Comparison of ENCODE assay signal across 31 cellular contexts in genomic region chr2:15860051-15860663, GRCh38.
DNase-seq lines count a peak whose midpoint lies in the region; FAIRE-seq and TF ChIP-seq lines count a peak whose summit lies in the region.
"Had no signal": no experiment of that assay in that cellular context is flagged by ENCODE, and none has a peak within 500 bp of the region (broad histone marks: within the 10 kb centered on the region; RNA-seq: fewer than 3 reads in every experiment).

No MANE protein-coding gene starts in this region.

- no peak overlapping the region for H3K27ac ChIP-seq in H1 (ENCODE audit: low read depth, low read length)
- no peak overlapping the region for H3K27ac ChIP-seq in PC-9
- H3K27ac ChIP-seq: 22Rv1; A549; BLaER1; BLaER1 treated with 17β-estradiol and CSF1 and Interleukin-3, amounts not matched to agents 10 nM and 100 nM; C4-2B had no signal

- FAIRE-seq in H1 (lab: Jason Lieb, UNC), result no peak
- FAIRE-seq: A204.1, A549, D721Med had no signal

- DNase-seq in SK-N-DZ (ENCODE audit: low spot score) (peak; percentile 91), H1 (ENCODE audit: low read depth in 1 of 2, low spot score in 2 of 2) (no peak), PC-9 (no peak)
- DNase-seq in stimulated activated CD4-positive, alpha-beta T cell treated with anti-CD3 and anti-CD28 coated beads, Interleukin-15, amount 100 ng/mL, for 24 hours, result no peak
- DNase-seq: 8988T; ACHN; AML-193; BE2C; C1 segment of cervical spinal cord; Caco-2; Calu3; CD4-positive, alpha-beta memory T cell; CD4-positive, alpha-beta T cell; CD4-positive, CD25-positive, alpha-beta regulatory T cell; CD8-positive, alpha-beta memory T cell; CD8-positive, alpha-beta T cell; COR-L47; DMS 273 treated with DMSO at 0.1 percent for 48 hours; DMS153; DMS53; DMS79; DMS79 treated with DMSO at 0.1 percent for 48 hours; DND-41; EL had no signal

- no peak overlapping the region for H4K91ac ChIP-seq in H1 (replicated peaks; ENCODE audit: insufficient read length, low read length)

- H3K23ac ChIP-seq in H1 (ENCODE audit: insufficient read length), result no peak overlapping the region

- no peak overlapping the region for H3K18ac ChIP-seq in H1 (ENCODE audit: extremely low read depth, low read length)

- TF ChIP-seq CTCF in H1 (IDR thresholded peaks at IDR 0.05; ENCODE audit: control extremely low read depth in 1 of 3, insufficient read depth in 1 of 3, low read depth in 1 of 3, low read length in 3 of 3) (no peak), PC-9 (conservative IDR thresholded peaks at IDR 0.05) (no peak)

- H3K4me2 ChIP-seq in H1 (ENCODE audit: insufficient read depth in 1 of 2, low read depth in 2 of 2, low read length in 2 of 2), result no peak overlapping the region
- no peak overlapping the region for H3K4me2 ChIP-seq in PC-9
- H3K4me2 ChIP-seq: A549; BLaER1; BLaER1 treated with 17β-estradiol and CSF1 and Interleukin-3, amounts not matched to agents 10 nM and 100 nM had no signal

- no peak overlapping the region for H2BK5ac ChIP-seq in H1 (ENCODE audit: low read depth, low read length)

- POLR2A ChIA-PET in H1 (lab: Charles Lee; ENCODE audit: partially characterized antibody), result no interaction called here
- POLR2A ChIA-PET in PC-9 (lab: Charles Lee; ENCODE audit: unreplicated experiment), result no interaction called here

- H2AFZ ChIP-seq in H1 (ENCODE audit: low read length) (0 out of 2 replicates have a peak overlapping the region, but pooled peaks have one; percentile 1), PC-9 (no peak overlapping the region)

- H3K27me3 ChIP-seq in H1 (replicated peaks in 1 of 4; ENCODE audit: control insufficient read depth in 3 of 4, extremely low read depth in 1 of 4, insufficient read depth in 3 of 4, low read length in 3 of 4), result no peaks in the 10 kb centered on the region
- H3K27me3 ChIP-seq in PC-9 (ENCODE audit: insufficient read depth, low read depth), result peaks cover 17% of the 10 kb centered on the region; the same call in 1 of the 2 replicates
- H3K27me3 ChIP-seq: BE2C; BLaER1; BLaER1 treated with 17β-estradiol and CSF1 and Interleukin-3, amounts not matched to agents 10 nM and 100 nM had no signal

- intact Hi-C loops in PC-9 (cut with micrococcal nuclease; ENCODE audit: unreplicated experiment), result no loop called here

- no peaks in the 10 kb centered on the region for H3K9me2 ChIP-seq in PC-9 (ENCODE audit: insufficient read depth)

- no peak overlapping the region for H2AK5ac ChIP-seq in H1 (ENCODE audit: low read depth, low read length)

- BruUV-seq in PC-9 (replicated peaks; lab: Mats Ljungman, UMichigan), result no TSS peak

- no peaks in the 10 kb centered on the region for H3K23me2 ChIP-seq in H1 (ENCODE audit: low read depth, low read length)

- no peak overlapping the region for H2BK120ac ChIP-seq in H1 (replicated peaks; ENCODE audit: low read depth, low read length)

- H3K4me1 ChIP-seq in H1 (replicated peaks in 1 of 4; ENCODE audit: control insufficient read depth in 3 of 4, insufficient read depth in 4 of 4, low read length in 3 of 4) (peaks cover 0 to 6% (median 0%) of the 10 kb centered on the region in 4 experiments; a peak in 1 of 7 replicates), PC-9 (replicated peaks; ENCODE audit: insufficient read depth) (no peaks in the 10 kb centered on the region)
- H3K4me1 ChIP-seq: A549; BE2C; BLaER1; BLaER1 treated with 17β-estradiol and CSF1 and Interleukin-3, amounts not matched to agents 10 nM and 100 nM; Caco-2 had no signal

- no peaks in the 10 kb centered on the region for H3K36me3 ChIP-seq in H1 (ENCODE audit: control insufficient read depth in 2 of 4, insufficient read depth in 4 of 4, low read length in 3 of 4)
- no peaks in the 10 kb centered on the region for H3K36me3 ChIP-seq in PC-9 (ENCODE audit: low read depth)
- H3K36me3 ChIP-seq: BE2C; BLaER1; BLaER1 treated with 17β-estradiol and CSF1 and Interleukin-3, amounts not matched to agents 10 nM and 100 nM had no signal

- H2BK20ac ChIP-seq in H1 (ENCODE audit: low read length), result no peak overlapping the region

- H2BK15ac ChIP-seq in H1 (ENCODE audit: low read length), result no peak overlapping the region

- CTCF ChIA-PET in H1 (lab: Charles Lee; ENCODE audit: partially characterized antibody) (interaction anchor here (0.6 to 2.3 kb wide), 28 partner anchors 10 to 1662 kb away, joined by 3 to 15 read pairs (median 3); no protein-coding TSS in a partner anchor), PC-9 (lab: Charles Lee) (no interaction called here)

- H3K79me2 ChIP-seq in H1 (ENCODE audit: control insufficient read depth in 1 of 2, insufficient read depth in 2 of 2, low read length in 2 of 2) (no peaks in the 10 kb centered on the region), PC-9 (ENCODE audit: low read depth) (no peaks in the 10 kb centered on the region)

- H4K5ac ChIP-seq in H1 (ENCODE audit: insufficient read length, low read depth, low read length), result no peak overlapping the region

- H4K20me1 ChIP-seq in H1 (replicated peaks in 1 of 2; ENCODE audit: control insufficient read depth in 1 of 2, insufficient read depth in 2 of 2, low read length in 2 of 2) (no peaks in the 10 kb centered on the region), PC-9 (ENCODE audit: insufficient read depth) (no peaks in the 10 kb centered on the region)
- H4K20me1 ChIP-seq: BLaER1; BLaER1 treated with 17β-estradiol and CSF1 and Interleukin-3, amounts not matched to agents 10 nM and 100 nM had no signal

- H3K4ac ChIP-seq in H1 (replicated peaks; ENCODE audit: insufficient read length, low read depth, low read length), result no peak overlapping the region

- H3K9ac ChIP-seq in H1 (replicated peaks in 1 of 4; ENCODE audit: extremely low read depth in 1 of 4, low read depth in 3 of 4, low read length in 3 of 4), result no peak overlapping the region
- H3K9ac ChIP-seq: BLaER1; BLaER1 treated with 17β-estradiol and CSF1 and Interleukin-3, amounts not matched to agents 10 nM and 100 nM had no signal

- H2BK12ac ChIP-seq in H1 (ENCODE audit: low read depth, low read length), result no peak overlapping the region

- H3K79me1 ChIP-seq in H1 (ENCODE audit: low read depth, low read length), result no peaks in the 10 kb centered on the region

- no peak overlapping the region for H3K56ac ChIP-seq in H1 (replicated peaks; ENCODE audit: insufficient read length, low read depth, low read length)

- no peak overlapping the region for H3K14ac ChIP-seq in H1 (ENCODE audit: insufficient read length)

- H3K9me3 ChIP-seq in H1 (ENCODE audit: insufficient read depth in 2 of 2, low read depth in 1 of 2, low read length in 1 of 2) (no peaks in the 10 kb centered on the region), PC-9 (ENCODE audit: insufficient read depth, low read depth) (no peaks in the 10 kb centered on the region)
- H3K9me3 ChIP-seq: A549; BE2C; BLaER1; BLaER1 treated with 17β-estradiol and CSF1 and Interleukin-3, amounts not matched to agents 10 nM and 100 nM; Caco-2 had no signal

- H3K4me3 ChIP-seq in H1 (ENCODE audit: extremely low read depth in 1 of 4, insufficient read depth in 2 of 4, low read depth in 3 of 4, low read length in 4 of 4) (no peak overlapping the region), PC-9 (no peak overlapping the region)
- H3K4me3 ChIP-seq: A549; BLaER1; BLaER1 treated with 17β-estradiol and CSF1 and Interleukin-3, amounts not matched to agents 10 nM and 100 nM had no signal

- no peak for TF ChIP-seq POLR2A in H1 (IDR thresholded peaks at IDR 0.05; ENCODE audit: control extremely low read depth in 1 of 2, low read depth in 2 of 2, low read length in 2 of 2)

- no peaks in the 10 kb centered on the region for H3F3A ChIP-seq in PC-9 (ENCODE audit: insufficient read depth, low read depth)

- H4K8ac ChIP-seq in H1 (ENCODE audit: extremely low read depth, insufficient read depth, low read length), result no peak overlapping the region

- TF ChIP-seq EP300 in H1 (IDR thresholded peaks at IDR 0.05; ENCODE audit: borderline replicate concordance in 1 of 2, low read depth in 2 of 2, low read length in 2 of 2), result no peak

- TF ChIP-seq RAD21 in H1 (IDR thresholded peaks at IDR 0.05 in 1 of 2, conservative IDR thresholded peaks at IDR 0.05 in 1 of 2; ENCODE audit: low read depth in 2 of 2, low read length in 2 of 2), result no peak

TF ChIP-seq in H1, 55 proteins besides CTCF, POLR2A, EP300 and RAD21:
- TF ChIP-seq SP1 (IDR thresholded peaks at IDR 0.05; ENCODE audit: low read depth, low read length) (no peak), EZH2 (IDR thresholded peaks at IDR 0.05; ENCODE audit: low read depth, low read length, severe bottlenecking) (no peak), FOSL1 (IDR thresholded peaks at IDR 0.05; ENCODE audit: insufficient read depth, low read depth, low read length) (no peak), BACH1 (IDR thresholded peaks at IDR 0.05; ENCODE audit: low read length) (no peak), NRF1 (IDR thresholded peaks at IDR 0.05; ENCODE audit: low read depth, low read length) (no peak), CBX8 (IDR thresholded peaks at IDR 0.05; ENCODE audit: borderline replicate concordance, low read depth, low read length) (no peak)
- TF ChIP-seq, protein P1, sequence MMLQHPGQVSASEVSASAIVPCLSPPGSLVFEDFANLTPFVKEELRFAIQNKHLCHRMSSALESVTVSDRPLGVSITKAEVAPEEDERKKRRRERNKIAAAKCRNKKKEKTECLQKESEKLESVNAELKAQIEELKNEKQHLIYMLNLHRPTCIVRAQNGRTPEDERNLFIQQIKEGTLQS (IDR thresholded peaks at IDR 0.05; ENCODE audit: insufficient read depth, low read depth, low read length), result no peak
TF ChIP-seq in H1: peak in this region for 0.
